In the genomic region with DNA sequence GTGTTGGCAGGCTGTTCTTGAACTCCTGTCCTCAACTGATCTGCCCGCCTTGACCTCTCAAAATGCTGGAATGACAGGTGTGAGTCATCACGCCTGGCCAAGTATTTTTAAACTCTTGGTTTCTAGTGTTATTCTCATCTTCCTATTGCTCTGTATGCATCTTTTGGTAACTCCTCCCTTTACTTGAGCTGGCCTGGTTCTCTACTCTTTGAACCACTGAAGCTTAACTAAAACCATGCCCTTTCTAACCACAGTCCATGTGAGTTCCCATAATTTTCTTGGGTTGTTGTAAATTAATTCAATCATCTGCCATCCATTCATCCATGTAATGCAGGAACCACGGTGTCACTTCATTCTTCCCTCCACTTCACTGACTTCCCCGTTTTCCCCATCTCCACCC, we compare ENCODE assay signal across 30 cellular contexts.
"Had no signal": no experiment of that assay in that cellular context is flagged by ENCODE, and none has a peak within 500 bp of the region (broad histone marks: within the 10 kb centered on the region; RNA-seq: fewer than 3 reads in every experiment).

No MANE protein-coding gene starts in this region.

- H3K4me3 Mint-ChIP-seq: activated B cell treated with CpG ODN at 0.5 μM for 24 hours; activated CD8-positive, alpha-beta T cell treated with anti-CD3 and anti-CD28 coated beads for 36 hours; activated naive CD4-positive, alpha-beta T cell treated with anti-CD3 and anti-CD28 coated beads for 36 hours; activated naive CD8-positive, alpha-beta T cell treated with anti-CD3 and anti-CD28 coated beads, Interleukin-2, amount 10 ng/mL, durations not matched to agents 7 days and 5 days; activated T-cell treated with anti-CD3 and anti-CD28 coated beads, Interleukin-2, amount 50 U/mL, for 4 hours; activated T-helper 17 cell treated with anti-CD3 and anti-CD28 coated beads, Interleukin-2, amount 50 U/mL, for 72 hours; brain; T-helper 17 cell; T-helper 2 cell treated with Interferon-gamma antibody and Interleukin-4, amounts not matched to agents 5 μg/mL and 100 μg/mL, for 36 hours had no signal

- H3K36me3 Mint-ChIP-seq: activated naive CD8-positive, alpha-beta T cell treated with anti-CD3 and anti-CD28 coated beads, Interleukin-2, amount 10 ng/mL, durations not matched to agents 7 days and 5 days; brain had no signal

- H3K4me3 ChIP-seq: ascending aorta, breast epithelium, cardiac muscle cell, colonic mucosa, heart left ventricle had no signal

- H3K9me3 Mint-ChIP-seq: brain had no signal

- H3K9me3 ChIP-seq: ascending aorta, breast epithelium, colonic mucosa, heart left ventricle had no signal

- H3K27ac Mint-ChIP-seq: activated B cell treated with CpG ODN at 0.5 μM for 24 hours; activated CD8-positive, alpha-beta T cell treated with anti-CD3 and anti-CD28 coated beads for 36 hours; activated naive CD4-positive, alpha-beta T cell treated with anti-CD3 and anti-CD28 coated beads for 36 hours; activated naive CD4-positive, alpha-beta T cell treated with anti-CD3 and anti-CD28 coated beads, Interleukin-2, amount 50 U/mL, for 72 hours; activated naive CD8-positive, alpha-beta T cell treated with anti-CD3 and anti-CD28 coated beads, Interleukin-2, amount 10 ng/mL, durations not matched to agents 7 days and 5 days; activated T-helper 17 cell treated with anti-CD3 and anti-CD28 coated beads, Interleukin-2, amount 50 U/mL, for 72 hours; brain; T-helper 17 cell; T-helper 2 cell treated with Interferon-gamma antibody and Interleukin-4, amounts not matched to agents 5 μg/mL and 100 μg/mL, for 36 hours had no signal

- H3K4me1 ChIP-seq: ascending aorta, breast epithelium, colonic mucosa, heart left ventricle had no signal

- ATAC-seq: activated CD4-positive, CD25-positive, alpha-beta regulatory T cell treated with anti-CD3 and anti-CD28 coated beads, Interleukin-2, amount 50 U/mL, for 24 hours; activated CD8-positive, alpha-beta T cell treated with anti-CD3 and anti-CD28 coated beads for 36 hours; activated naive CD4-positive, alpha-beta T cell treated with anti-CD3 and anti-CD28 coated beads, Interleukin-2, amount 50 U/mL, for 72 hours; activated T-cell treated with anti-CD3 and anti-CD28 coated beads, Interleukin-2, amount 50 U/mL, for 4 hours; activated T-helper 17 cell treated with anti-CD3 and anti-CD28 coated beads, Interleukin-2, amount 50 U/mL, for 72 hours; esophagus mucosa; heart left ventricle; T-helper 17 cell had no signal

- H3K27me3 Mint-ChIP-seq: activated B cell treated with CpG ODN at 0.5 μM for 24 hours; activated CD8-positive, alpha-beta T cell treated with anti-CD3 and anti-CD28 coated beads for 36 hours; activated naive CD8-positive, alpha-beta T cell treated with anti-CD3 and anti-CD28 coated beads, Interleukin-2, amount 10 ng/mL, durations not matched to agents 7 days and 5 days; activated T-helper 17 cell treated with anti-CD3 and anti-CD28 coated beads, Interleukin-2, amount 50 U/mL, for 72 hours; brain; T-helper 17 cell had no signal

- H3K27ac ChIP-seq: ascending aorta, breast epithelium, cardiac muscle cell, colonic mucosa, heart left ventricle, WERI-Rb-1 had no signal

- DNase-seq: activated B cell treated with CpG ODN at 0.5 μM for 24 hours; activated CD4-positive, alpha-beta T cell treated with anti-CD3 and anti-CD28 coated beads for 48 hours; activated CD4-positive, alpha-beta T cell treated with anti-CD3 and anti-CD28 coated beads, Interleukin-2, amount 50 U/mL, for 1 hour; activated CD4-positive, alpha-beta T cell treated with anti-CD3 and anti-CD28 coated beads, Interleukin-2, amount 50 U/mL, for 48 hours; activated CD8-positive, alpha-beta memory T cell treated with anti-CD3 and anti-CD28 coated beads for 24 hours; activated CD8-positive, alpha-beta T cell treated with anti-CD3 and anti-CD28 coated beads for 36 hours; activated effector memory CD4-positive, alpha-beta T cell treated with Interleukin-2 at 50 U/mL for 16 hours; activated gamma-delta T cell treated with Interleukin-2 at 50 U/mL for 16 hours; activated naive CD4-positive, alpha-beta T cell treated with anti-CD3 and anti-CD28 coated beads for 36 hours; activated naive CD8-positive, alpha-beta T cell treated with anti-CD3 and anti-CD28 coated beads, Interleukin-2, amount 10 ng/mL, durations not matched to agents 7 days and 5 days; activated T-cell treated with anti-CD3 and anti-CD28 coated beads, Interleukin-2, amount 50 U/mL, for 4 hours; central memory CD4-positive, alpha-beta T cell; cerebellar nuclear complex; colonic mucosa; effector CD8-positive, alpha-beta T cell; foreskin fibroblast; heart left ventricle; T-helper 1 cell; T-helper 17 cell; T1000; WERI-Rb-1 had no signal

- H3K36me3 ChIP-seq: ascending aorta, breast epithelium, cardiac muscle cell, colonic mucosa, heart left ventricle had no signal

- H3K4me1 Mint-ChIP-seq: activated B cell treated with CpG ODN at 0.5 μM for 24 hours; activated naive CD8-positive, alpha-beta T cell treated with anti-CD3 and anti-CD28 coated beads, Interleukin-2, amount 10 ng/mL, durations not matched to agents 7 days and 5 days; brain; T-helper 17 cell had no signal

- H3K27me3 ChIP-seq: ascending aorta, breast epithelium, cardiac muscle cell, colonic mucosa, heart left ventricle had no signal
